ENCODE assay signal across 1 cellular context in genomic region chr2:74824675-74825074, GRCh38.
TF ChIP-seq lines count a peak whose summit lies in the region.

No MANE protein-coding gene starts in this region.

TF ChIP-seq in GM12878, 131 proteins besides CTCF, POLR2A, EP300 and RAD21 (continued from another document):
- TF ChIP-seq, protein P1, sequence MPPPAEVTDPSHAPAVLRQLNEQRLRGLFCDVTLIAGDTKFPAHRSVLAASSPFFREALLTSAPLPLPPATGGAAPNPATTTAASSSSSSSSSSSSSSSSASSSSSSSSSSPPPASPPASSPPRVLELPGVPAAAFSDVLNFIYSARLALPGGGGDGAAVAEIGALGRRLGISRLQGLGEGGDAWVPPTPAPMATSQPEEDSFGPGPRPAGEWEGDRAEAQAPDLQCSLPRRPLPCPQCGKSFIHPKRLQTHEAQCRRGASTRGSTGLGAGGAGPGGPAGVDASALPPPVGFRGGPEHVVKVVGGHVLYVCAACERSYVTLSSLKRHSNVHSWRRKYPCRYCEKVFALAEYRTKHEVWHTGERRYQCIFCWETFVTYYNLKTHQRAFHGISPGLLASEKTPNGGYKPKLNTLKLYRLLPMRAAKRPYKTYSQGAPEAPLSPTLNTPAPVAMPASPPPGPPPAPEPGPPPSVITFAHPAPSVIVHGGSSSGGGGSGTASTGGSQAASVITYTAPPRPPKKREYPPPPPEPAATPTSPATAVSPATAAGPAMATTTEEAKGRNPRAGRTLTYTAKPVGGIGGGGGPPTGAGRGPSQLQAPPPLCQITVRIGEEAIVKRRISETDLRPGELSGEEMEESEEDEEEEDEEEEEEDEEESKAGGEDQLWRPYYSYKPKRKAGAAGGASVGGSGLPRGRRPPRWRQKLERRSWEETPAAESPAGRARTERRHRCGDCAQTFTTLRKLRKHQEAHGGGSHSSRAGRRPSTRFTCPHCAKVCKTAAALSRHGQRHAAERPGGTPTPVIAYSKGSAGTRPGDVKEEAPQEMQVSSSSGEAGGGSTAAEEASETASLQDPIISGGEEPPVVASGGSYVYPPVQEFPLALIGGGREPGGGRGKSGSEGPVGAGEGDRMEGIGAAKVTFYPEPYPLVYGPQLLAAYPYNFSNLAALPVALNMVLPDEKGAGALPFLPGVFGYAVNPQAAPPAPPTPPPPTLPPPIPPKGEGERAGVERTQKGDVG (CRISPR knock-in tag; IDR thresholded peaks at IDR 0.05): no peak
- TF ChIP-seq NRF1 (conservative IDR thresholded peaks at IDR 0.05; ENCODE audit: low read depth, low read length): no peak
TF ChIP-seq in GM12878: peak in this region for 2.
